In genomic region chr17:82212331-82213250, GRCh38 we compare ENCODE assay signal across 1 cellular context.
A peak's percentile ranks its signal among the peaks of the same experiment; 100 is the strongest.
TF ChIP-seq lines count a peak whose summit lies in the region.

A gene with protein sequence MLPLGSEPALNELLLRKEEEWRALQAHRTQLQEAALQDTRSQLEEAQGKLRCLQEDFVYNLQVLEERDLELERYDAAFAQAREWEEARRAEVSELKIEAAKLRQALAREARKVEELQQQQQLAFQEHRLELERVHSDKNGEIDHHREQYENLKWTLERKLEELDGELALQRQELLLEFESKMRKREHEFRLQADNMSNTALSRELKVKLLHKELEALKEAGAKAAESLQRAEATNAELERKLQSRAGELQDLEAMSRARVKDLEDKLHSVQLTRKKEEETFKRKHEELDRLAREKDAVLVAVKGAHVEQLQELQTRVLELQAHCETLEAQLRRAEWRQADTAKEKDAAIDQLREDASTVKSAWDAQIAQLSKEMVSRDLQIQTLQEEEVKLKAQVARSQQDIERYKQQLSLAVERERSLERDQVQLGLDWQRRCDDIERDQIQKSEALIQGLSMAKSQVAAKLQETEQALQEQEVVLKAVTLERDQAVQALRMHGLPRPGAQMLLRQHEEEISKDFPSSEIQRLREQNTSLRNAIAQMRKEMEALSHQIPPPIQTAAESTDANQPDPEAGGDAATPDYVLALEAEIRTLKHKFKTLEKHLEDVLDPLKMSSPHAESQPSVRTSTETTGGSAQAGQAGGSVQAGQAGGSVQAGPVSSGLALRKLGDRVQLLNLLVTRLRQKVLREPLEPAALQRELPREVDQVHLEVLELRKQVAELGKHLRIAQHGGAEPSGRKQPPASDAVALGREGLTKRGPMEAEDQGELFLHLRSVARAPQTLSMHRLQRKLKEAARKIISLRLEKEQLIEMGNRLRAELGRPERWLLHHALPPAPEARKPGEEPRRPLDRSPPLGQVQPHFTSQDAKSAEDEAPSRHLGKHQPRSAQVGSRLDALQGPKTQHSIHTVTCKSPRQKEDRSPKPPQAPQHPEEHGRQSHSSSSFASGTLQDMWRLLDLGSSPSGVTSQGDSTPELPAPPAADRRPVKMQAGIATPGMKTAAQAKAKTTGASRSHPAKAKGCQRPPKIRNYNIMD (minus strand): TSS chr17:82212842. CDS start chr17:82201944, 10,898 bp downstream.

TF ChIP-seq in K562, 482 proteins besides CTCF, POLR2A, EP300 and RAD21 (continued from another document and continues in another):
- TF ChIP-seq ZNF592 (IDR thresholded peaks at IDR 0.05): peak; percentile 61; the same call in 1 of the 2 replicates
- TF ChIP-seq KLF16 (IDR thresholded peaks at IDR 0.05): peak; percentile 76
- TF ChIP-seq, protein P1, sequence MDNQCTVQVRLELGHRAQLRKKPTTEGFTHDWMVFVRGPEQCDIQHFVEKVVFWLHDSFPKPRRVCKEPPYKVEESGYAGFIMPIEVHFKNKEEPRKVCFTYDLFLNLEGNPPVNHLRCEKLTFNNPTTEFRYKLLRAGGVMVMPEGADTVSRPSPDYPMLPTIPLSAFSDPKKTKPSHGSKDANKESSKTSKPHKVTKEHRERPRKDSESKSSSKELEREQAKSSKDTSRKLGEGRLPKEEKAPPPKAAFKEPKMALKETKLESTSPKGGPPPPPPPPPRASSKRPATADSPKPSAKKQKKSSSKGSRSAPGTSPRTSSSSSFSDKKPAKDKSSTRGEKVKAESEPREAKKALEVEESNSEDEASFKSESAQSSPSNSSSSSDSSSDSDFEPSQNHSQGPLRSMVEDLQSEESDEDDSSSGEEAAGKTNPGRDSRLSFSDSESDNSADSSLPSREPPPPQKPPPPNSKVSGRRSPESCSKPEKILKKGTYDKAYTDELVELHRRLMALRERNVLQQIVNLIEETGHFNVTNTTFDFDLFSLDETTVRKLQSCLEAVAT (IDR thresholded peaks at IDR 0.05): no peak
- TF ChIP-seq, protein P2, sequence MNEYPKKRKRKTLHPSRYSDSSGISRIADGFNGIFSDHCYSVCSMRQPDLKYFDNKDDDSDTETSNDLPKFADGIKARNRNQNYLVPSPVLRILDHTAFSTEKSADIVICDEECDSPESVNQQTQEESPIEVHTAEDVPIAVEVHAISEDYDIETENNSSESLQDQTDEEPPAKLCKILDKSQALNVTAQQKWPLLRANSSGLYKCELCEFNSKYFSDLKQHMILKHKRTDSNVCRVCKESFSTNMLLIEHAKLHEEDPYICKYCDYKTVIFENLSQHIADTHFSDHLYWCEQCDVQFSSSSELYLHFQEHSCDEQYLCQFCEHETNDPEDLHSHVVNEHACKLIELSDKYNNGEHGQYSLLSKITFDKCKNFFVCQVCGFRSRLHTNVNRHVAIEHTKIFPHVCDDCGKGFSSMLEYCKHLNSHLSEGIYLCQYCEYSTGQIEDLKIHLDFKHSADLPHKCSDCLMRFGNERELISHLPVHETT (CRISPR knock-in tag; conservative IDR thresholded peaks at IDR 0.05 in 1 of 2, IDR thresholded peaks at IDR 0.05 in 1 of 2): peak in 1 of 2 experiments; percentile 85; a peak in 2 of 4 replicates
- peak; percentile 96 for TF ChIP-seq SAFB (IDR thresholded peaks at IDR 0.05; ENCODE audit: borderline replicate concordance, low read depth, low read length)
- TF ChIP-seq ZBTB40 (IDR thresholded peaks at IDR 0.05): peak; percentile 93
- no peak for TF ChIP-seq ZBTB40 (CRISPR knock-in tag; IDR thresholded peaks at IDR 0.05)
- TF ChIP-seq MYC (IDR thresholded peaks at IDR 0.05; ENCODE audit: low read depth, low read length): peak; percentile 62
- no peak for TF ChIP-seq MYC (CRISPR knock-in tag; IDR thresholded peaks at IDR 0.05; ENCODE audit: borderline replicate concordance, low read depth)
- peak; percentile 96 for TF ChIP-seq GABPB1 (CRISPR knock-in tag; IDR thresholded peaks at IDR 0.05)
- TF ChIP-seq SAFB2 (IDR thresholded peaks at IDR 0.05; ENCODE audit: borderline replicate concordance, low read depth, low read length, severe bottlenecking): no peak
- TF ChIP-seq ZBTB9 (CRISPR knock-in tag; IDR thresholded peaks at IDR 0.05): peak; percentile 61; the same call in 1 of the 2 replicates
- TF ChIP-seq TBP (optimal IDR thresholded peaks at IDR 0.05; ENCODE audit: low read depth, low read length): peak; percentile 82
- TF ChIP-seq NFIC (IDR thresholded peaks at IDR 0.05): peak; percentile 40; the same call in 1 of the 2 replicates
- no peak for TF ChIP-seq ZNF431 (CRISPR knock-in tag; IDR thresholded peaks at IDR 0.05)
- no peak for TF ChIP-seq NCOA4 (IDR thresholded peaks at IDR 0.05; ENCODE audit: partially characterized antibody)
- TF ChIP-seq POLR2G (IDR thresholded peaks at IDR 0.05; ENCODE audit: low read depth, low read length): peak; percentile 79
- TF ChIP-seq, protein P3, sequence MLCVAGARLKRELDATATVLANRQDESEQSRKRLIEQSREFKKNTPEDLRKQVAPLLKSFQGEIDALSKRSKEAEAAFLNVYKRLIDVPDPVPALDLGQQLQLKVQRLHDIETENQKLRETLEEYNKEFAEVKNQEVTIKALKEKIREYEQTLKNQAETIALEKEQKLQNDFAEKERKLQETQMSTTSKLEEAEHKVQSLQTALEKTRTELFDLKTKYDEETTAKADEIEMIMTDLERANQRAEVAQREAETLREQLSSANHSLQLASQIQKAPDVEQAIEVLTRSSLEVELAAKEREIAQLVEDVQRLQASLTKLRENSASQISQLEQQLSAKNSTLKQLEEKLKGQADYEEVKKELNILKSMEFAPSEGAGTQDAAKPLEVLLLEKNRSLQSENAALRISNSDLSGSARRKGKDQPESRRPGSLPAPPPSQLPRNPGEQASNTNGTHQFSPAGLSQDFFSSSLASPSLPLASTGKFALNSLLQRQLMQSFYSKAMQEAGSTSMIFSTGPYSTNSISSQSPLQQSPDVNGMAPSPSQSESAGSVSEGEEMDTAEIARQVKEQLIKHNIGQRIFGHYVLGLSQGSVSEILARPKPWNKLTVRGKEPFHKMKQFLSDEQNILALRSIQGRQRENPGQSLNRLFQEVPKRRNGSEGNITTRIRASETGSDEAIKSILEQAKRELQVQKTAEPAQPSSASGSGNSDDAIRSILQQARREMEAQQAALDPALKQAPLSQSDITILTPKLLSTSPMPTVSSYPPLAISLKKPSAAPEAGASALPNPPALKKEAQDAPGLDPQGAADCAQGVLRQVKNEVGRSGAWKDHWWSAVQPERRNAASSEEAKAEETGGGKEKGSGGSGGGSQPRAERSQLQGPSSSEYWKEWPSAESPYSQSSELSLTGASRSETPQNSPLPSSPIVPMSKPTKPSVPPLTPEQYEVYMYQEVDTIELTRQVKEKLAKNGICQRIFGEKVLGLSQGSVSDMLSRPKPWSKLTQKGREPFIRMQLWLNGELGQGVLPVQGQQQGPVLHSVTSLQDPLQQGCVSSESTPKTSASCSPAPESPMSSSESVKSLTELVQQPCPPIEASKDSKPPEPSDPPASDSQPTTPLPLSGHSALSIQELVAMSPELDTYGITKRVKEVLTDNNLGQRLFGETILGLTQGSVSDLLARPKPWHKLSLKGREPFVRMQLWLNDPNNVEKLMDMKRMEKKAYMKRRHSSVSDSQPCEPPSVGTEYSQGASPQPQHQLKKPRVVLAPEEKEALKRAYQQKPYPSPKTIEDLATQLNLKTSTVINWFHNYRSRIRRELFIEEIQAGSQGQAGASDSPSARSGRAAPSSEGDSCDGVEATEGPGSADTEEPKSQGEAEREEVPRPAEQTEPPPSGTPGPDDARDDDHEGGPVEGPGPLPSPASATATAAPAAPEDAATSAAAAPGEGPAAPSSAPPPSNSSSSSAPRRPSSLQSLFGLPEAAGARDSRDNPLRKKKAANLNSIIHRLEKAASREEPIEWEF (CRISPR knock-in tag; IDR thresholded peaks at IDR 0.05): no peak
